8 cellular contexts compared by ENCODE assay signal in genomic region chr4:54062392-54062791, GRCh38. TPM values are rescaled to one million over a fixed set of nuclear protein-coding genes. Genes with fewer than 3 reads are reported as not detected.
DNase-seq lines count a peak whose midpoint lies in the region; ATAC-seq and TF ChIP-seq lines count a peak whose summit lies in the region.

No MANE protein-coding gene starts in this region.

- no peak for TF ChIP-seq POLR2A in esophagus muscularis mucosa (IDR thresholded peaks at IDR 0.05; ENCODE audit: low read depth)

- H3K36me3 ChIP-seq in DND-41 (ENCODE audit: insufficient read depth, low read length) (peaks cover 7% of the 10 kb centered on the region; the same call in 1 of the 2 replicates), SJSA1 (peaks cover 26% of the 10 kb centered on the region), esophagus muscularis mucosa (no peaks in the 10 kb centered on the region)

- CTCF ChIA-PET in RWPE1 (lab: Yijun Ruan, JAX), result interaction anchor here (2.0 kb wide), 1 partner anchor 11 kb away, joined by 4 read pairs; no protein-coding TSS in a partner anchor

- peaks cover 72% of the 10 kb centered on the region for H3K79me2 ChIP-seq in DND-41 (ENCODE audit: insufficient read depth, low read length)

- no peak for TF ChIP-seq EP300 in esophagus muscularis mucosa (IDR thresholded peaks at IDR 0.05)

- H3K4me1 ChIP-seq in DND-41 (ENCODE audit: insufficient read depth, low read length), result peaks cover 63% of the 10 kb centered on the region
- peaks cover 35% of the 10 kb centered on the region for H3K4me1 ChIP-seq in SJSA1 (replicated peaks)
- H3K4me1 ChIP-seq in esophagus muscularis mucosa, result peaks cover 53 to 79% (median 72%) of the 10 kb centered on the region in 4 donors

- peaks cover 38% of the 10 kb centered on the region; the same call in 1 of the 2 replicates for H4K20me1 ChIP-seq in DND-41 (ENCODE audit: insufficient read depth, low read length)

- 70% methylated on average over 3 of the region's 3 CpGs for WGBS in esophagus muscularis mucosa

- H3K27ac ChIP-seq in DND-41 (ENCODE audit: low read length) (peak overlapping the region; percentile 93; the same call in 1 of the 2 replicates), SJSA1 (peak overlapping the region; percentile 99; the same call in 1 of the 2 replicates), esophagus muscularis mucosa (replicated peaks in 1 of 4) (peak overlapping the region in 1 of 4 donors; percentile 89), RWPE1 (no peak overlapping the region)

- intact Hi-C loops in esophagus muscularis mucosa (cut with DNase I), result loop anchor here (10.0 kb wide), 1 partner anchor 688 kb away; the partner anchor contains the start of gene FIP1L1

- no peaks in the 10 kb centered on the region for H3K9me3 ChIP-seq in DND-41 (ENCODE audit: insufficient read depth, low read length, severe bottlenecking)
- H3K9me3 ChIP-seq in SJSA1 (replicated peaks), result no peaks in the 10 kb centered on the region
- no peaks in the 10 kb centered on the region for H3K9me3 ChIP-seq in esophagus muscularis mucosa

- DNase-seq in DND-41 (no peak), SJSA1 (ENCODE audit: low read depth in 1 of 2, low spot score in 2 of 2) (no peak), esophagus muscularis mucosa (ENCODE audit: extremely low spot score) (no peak), renal cortical epithelial cell (ENCODE audit: low read depth) (peak; percentile 15), cerebellum (ENCODE audit: low spot score) (no peak), NCI-H524 treated with DMSO at 0.1 percent for 48 hours (lab: John Stamatoyannopoulos, UW) (no peak), SIG-M5 treated with dmso at 0.1 percent for 504 hours (lab: John Stamatoyannopoulos, UW; ENCODE audit: unreplicated experiment) (no peak), RWPE1 (ENCODE audit: low spot score) (no peak)

- H3K9ac ChIP-seq in DND-41 (ENCODE audit: low read depth, low read length), result peak overlapping the region; percentile 97

- H2AFZ ChIP-seq in DND-41 (ENCODE audit: low read depth, low read length), result no peak overlapping the region

- TF ChIP-seq CTCF in DND-41 (IDR thresholded peaks at IDR 0.05; ENCODE audit: borderline replicate concordance, extremely low read depth, low read length, poor library complexity, severe bottlenecking) (no peak), esophagus muscularis mucosa (IDR thresholded peaks at IDR 0.05) (no peak), RWPE1 (conservative IDR thresholded peaks at IDR 0.05; ENCODE audit: low read depth) (no peak)

- POLR2A ChIA-PET in RWPE1 (lab: Yijun Ruan, JAX; ENCODE audit: low non-redundant PET), result interaction anchor here (0.6 kb wide), 1 partner anchor 11 kb away, joined by 6 read pairs; no protein-coding TSS in a partner anchor

- peak overlapping the region; percentile 99 for H3K4me3 ChIP-seq in DND-41 (ENCODE audit: low read depth in 1 of 2, low read length in 2 of 2)
- peak overlapping the region; percentile 96 for H3K4me3 ChIP-seq in SJSA1
- H3K4me3 ChIP-seq in esophagus muscularis mucosa, result peak overlapping the region; percentile 77 to 96 (median 95)

- peak overlapping the region; percentile 81 for H3K4me2 ChIP-seq in DND-41 (ENCODE audit: insufficient read depth, low read length)

- H3K27me3 ChIP-seq in DND-41 (ENCODE audit: insufficient read depth, low read length, poor library complexity) (no peaks in the 10 kb centered on the region), SJSA1 (replicated peaks) (no peaks in the 10 kb centered on the region), esophagus muscularis mucosa (no peaks in the 10 kb centered on the region)

- no peak for ATAC-seq in DND-41 (ENCODE audit: insufficient read depth, low read depth)

RNA-seq across cellular contexts. Expression of gene CHIC2, which starts 2.0 kb away (rescaled TPM):
- total RNA-seq in SJSA1 (2014; rRNA removed; shearing (Covaris generic)), result 73.7 and 105 TPM in 2 replicates
- total RNA-seq in esophagus muscularis mucosa, result 10 to 100 TPM; 29.8 to 40.4 (median 33.6) TPM
- total RNA-seq in renal cortical epithelial cell, result 29.7 and 44.6 TPM in 2 replicates
- 33.1 TPM for total RNA-seq in cerebellum

RNA-seq across cellular contexts. Expression of gene GSX2, which starts 37.6 kb away (rescaled TPM):
- not detected in 2 replicates for total RNA-seq in SJSA1 (2014; rRNA removed; shearing (Covaris generic))
- total RNA-seq in esophagus muscularis mucosa (not detected), renal cortical epithelial cell (not detected in 2 replicates), cerebellum (not detected)
